ENCODE assay signal across 8 cellular contexts in genomic region chr7:128373588-128373987, GRCh38. TPM values are rescaled to one million over a fixed set of nuclear protein-coding genes. Genes with fewer than 3 reads are reported as not detected.
"Had no signal": no experiment of that assay in that cellular context is flagged by ENCODE, and none has a peak within 500 bp of the region (broad histone marks: within the 10 kb centered on the region; RNA-seq: fewer than 3 reads in every experiment).

No MANE protein-coding gene starts in this region.

- DNase-seq: GM23248, GOT3, H9, HCEC 1CT, IMR-90, KBM-7 had no signal

- FAIRE-seq: HTR-8/SVneo had no signal

- H3K9ac ChIP-seq: GM23248 had no signal

- H3K27ac ChIP-seq: GM23248 had no signal

- H3K4me3 ChIP-seq: GM23248 had no signal

- H2AFZ ChIP-seq: GM23248 had no signal

RNA-seq across cellular contexts. Expression of gene PRRT4, which starts 12.1 kb away (rescaled TPM):
- total RNA-seq: GM23248, HT-29, IMR-90 had no signal
- polyA plus RNA-seq: GM23248, IMR-90 had no signal
